8 cellular contexts compared by ENCODE assay signal in the genomic region with DNA sequence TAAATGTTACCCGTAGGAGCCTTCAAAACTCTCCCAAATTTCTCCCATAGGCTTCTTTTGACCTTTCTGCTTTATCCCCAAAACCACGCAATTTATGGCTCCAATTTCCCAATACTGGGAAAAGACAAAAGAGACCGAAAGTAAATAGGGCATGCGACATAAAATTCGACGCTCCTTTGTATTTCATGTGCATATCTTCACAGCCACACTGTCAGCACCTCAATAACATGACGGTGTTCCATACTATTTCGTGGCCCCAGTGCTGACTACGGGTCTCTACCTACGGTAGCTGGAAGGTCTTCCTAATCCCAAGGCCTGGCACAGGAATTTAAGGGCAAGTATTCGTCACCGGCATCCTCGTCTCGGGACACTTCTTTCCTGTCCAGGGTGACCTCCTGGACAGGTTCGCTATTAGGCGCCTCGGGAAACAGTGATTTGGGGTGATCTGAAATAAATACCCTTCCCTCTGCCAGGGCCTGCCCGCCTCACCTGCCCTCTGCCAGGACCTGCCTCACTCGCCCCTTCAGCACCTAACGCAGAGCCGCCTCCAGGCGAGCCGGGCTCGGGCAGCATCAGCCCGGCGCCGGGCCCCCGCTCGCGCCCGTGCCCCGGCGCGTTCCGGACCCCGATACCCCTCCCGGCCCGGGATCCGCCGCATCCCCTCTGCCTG. TPM values are rescaled to one million over a fixed set of nuclear protein-coding genes. Genes with fewer than 3 reads are reported as not detected.
DNase-seq lines count a peak whose midpoint lies in the region; ATAC-seq and TF ChIP-seq lines count a peak whose summit lies in the region.

No MANE protein-coding gene starts in this region.

- peak overlapping the region; percentile 94 for H3K9ac ChIP-seq in HUES64 (ENCODE audit: low read depth, low read length)

- no peaks in the 10 kb centered on the region for H3K9me3 Mint-ChIP-seq in activated naive CD8-positive, alpha-beta T cell treated with anti-CD3 and anti-CD28 coated beads, Interleukin-2, amount 10 ng/mL, durations not matched to agents 7 days and 5 days

- H3K27me3 Mint-ChIP-seq in activated naive CD8-positive, alpha-beta T cell treated with anti-CD3 and anti-CD28 coated beads, Interleukin-2, amount 10 ng/mL, durations not matched to agents 7 days and 5 days, result peaks cover 22% of the 10 kb centered on the region

- peaks cover 26% of the 10 kb centered on the region for H3K27me3 ChIP-seq in HUES64 (ENCODE audit: insufficient read depth, low read length)
- no peaks in the 10 kb centered on the region for H3K27me3 ChIP-seq in right atrium auricular region
- no peaks in the 10 kb centered on the region for H3K27me3 ChIP-seq in uterus

- ATAC-seq in GM21447 (IDR thresholded peaks at IDR 0.05; ENCODE audit: unreplicated experiment), result peak; percentile 58
- ATAC-seq in activated naive CD8-positive, alpha-beta T cell treated with anti-CD3 and anti-CD28 coated beads, Interleukin-2, amount 10 ng/mL, durations not matched to agents 7 days and 5 days (ENCODE audit: low read depth), result peak; percentile 82

- POLR2A ChIA-PET in activated naive CD8-positive, alpha-beta T cell treated with anti-CD3 and anti-CD28 coated beads, Interleukin-2, amount 10 ng/mL, durations not matched to agents 7 days and 5 days (lab: Charles Lee), result interaction anchor here (1.4 to 2.6 kb wide), 3 partner anchors 26 to 244 kb away, joined by 3 to 13 read pairs (median 6); a partner anchor contains a TSS

- H3K27ac ChIP-seq in HUES64 (ENCODE audit: low read depth, low read length) (peak overlapping the region; percentile 84), right atrium auricular region (peak overlapping the region; percentile 72 to 81), uterus (peak overlapping the region; percentile 76 to 93)

- no peak for TF ChIP-seq POLR2A in uterus (IDR thresholded peaks at IDR 0.05)

- H3K9me3 ChIP-seq in HUES64 (ENCODE audit: insufficient read depth, low read depth, low read length), result no peaks in the 10 kb centered on the region
- H3K9me3 ChIP-seq in right atrium auricular region, result no peaks in the 10 kb centered on the region
- no peaks in the 10 kb centered on the region for H3K9me3 ChIP-seq in uterus

- intact Hi-C loops in uterus (cut with DNase I; ENCODE audit: low total_unique reads), result no loop called here

- H3K4me1 Mint-ChIP-seq in activated naive CD8-positive, alpha-beta T cell treated with anti-CD3 and anti-CD28 coated beads, Interleukin-2, amount 10 ng/mL, durations not matched to agents 7 days and 5 days, result peaks cover 21% of the 10 kb centered on the region

- WGBS in HUES64, result 3% methylated on average over 40 of the region's 40 CpGs

- no peaks in the 10 kb centered on the region for H3K36me3 Mint-ChIP-seq in activated naive CD8-positive, alpha-beta T cell treated with anti-CD3 and anti-CD28 coated beads, Interleukin-2, amount 10 ng/mL, durations not matched to agents 7 days and 5 days

- H3K4me1 ChIP-seq in HUES64 (ENCODE audit: insufficient read depth, low read length) (peaks cover 37% of the 10 kb centered on the region), right atrium auricular region (peaks cover 0 to 8% of the 10 kb centered on the region in 2 donors), uterus (no peaks in the 10 kb centered on the region)

- H3K4me3 Mint-ChIP-seq in activated naive CD8-positive, alpha-beta T cell treated with anti-CD3 and anti-CD28 coated beads, Interleukin-2, amount 10 ng/mL, durations not matched to agents 7 days and 5 days, result peak overlapping the region; percentile 86

- H3K27ac Mint-ChIP-seq in activated naive CD8-positive, alpha-beta T cell treated with anti-CD3 and anti-CD28 coated beads, Interleukin-2, amount 10 ng/mL, durations not matched to agents 7 days and 5 days, result peak overlapping the region; percentile 59

- peak; percentile 37 for DNase-seq in DMS79 treated with DMSO at 0.1 percent for 48 hours (lab: John Stamatoyannopoulos, UW)
- peak; percentile 56 for DNase-seq in SK-N-DZ (ENCODE audit: low spot score)
- peak; percentile 76 for DNase-seq in activated naive CD8-positive, alpha-beta T cell treated with anti-CD3 and anti-CD28 coated beads, Interleukin-2, amount 10 ng/mL, durations not matched to agents 7 days and 5 days
- DNase-seq in right atrium auricular region (ENCODE audit: low spot score), result no peak
- peak; percentile 33 for DNase-seq in putamen (ENCODE audit: low spot score)
- DNase-seq in uterus, result peak; percentile 58

- TF ChIP-seq CTCF in right atrium auricular region (IDR thresholded peaks at IDR 0.05) (no peak), uterus (IDR thresholded peaks at IDR 0.05) (no peak)

- H3K4me3 ChIP-seq in HUES64 (ENCODE audit: low read length) (peak overlapping the region; percentile 94), right atrium auricular region (peak overlapping the region; percentile 78 to 80), uterus (peak overlapping the region; percentile 48 to 73)

- no peaks in the 10 kb centered on the region for H3K36me3 ChIP-seq in HUES64 (ENCODE audit: insufficient read depth, low read length)
- H3K36me3 ChIP-seq in right atrium auricular region, result no peaks in the 10 kb centered on the region
- H3K36me3 ChIP-seq in uterus, result no peaks in the 10 kb centered on the region

RNA-seq across cellular contexts. Expression of a gene that starts 0.7 kb away (rescaled TPM):
- 18.0 TPM for polyA plus RNA-seq in HUES64 (2013, experiment 1 of 2)
- polyA plus RNA-seq in HUES64 (2013, experiment 2 of 2), result 19.9 TPM
- 12.9 and 13.8 TPM in 2 replicates for polyA plus RNA-seq in SK-N-DZ (2014; cell fraction: cytosol; rRNA removed)
- polyA plus RNA-seq in SK-N-DZ (2014; cell fraction: nucleus; rRNA removed), result 13.7 and 15.6 TPM in 2 replicates
- total RNA-seq in activated naive CD8-positive, alpha-beta T cell treated with anti-CD3 and anti-CD28 coated beads, Interleukin-2, amount 10 ng/mL, durations not matched to agents 7 days and 5 days, result 10 to 100 TPM; 36.7 to 38.3 TPM
- total RNA-seq in right atrium auricular region (1 to 10 TPM; 4.3 to 4.4 TPM), uterus (10 to 100 TPM; 12.4 to 28.8 (median 14.9) TPM)
